In genomic region chr6:37225350-37226169, GRCh38 we compare ENCODE assay signal across 2 cellular contexts.
A peak's percentile ranks its signal among the peaks of the same experiment; 100 is the strongest.
TF ChIP-seq lines count a peak whose summit lies in the region.

No MANE protein-coding gene starts in this region.

TF ChIP-seq in IMR-90, 13 proteins besides CTCF, POLR2A, EP300 and RAD21:
- no peak for TF ChIP-seq USF2 (IDR thresholded peaks at IDR 0.05; ENCODE audit: low read depth, low read length)
- TF ChIP-seq MAZ (IDR thresholded peaks at IDR 0.05; ENCODE audit: borderline replicate concordance, low read depth, low read length), result no peak
- TF ChIP-seq CHD1 (IDR thresholded peaks at IDR 0.05; ENCODE audit: low read depth, low read length), result no peak
- no peak for TF ChIP-seq MXI1 (IDR thresholded peaks at IDR 0.05; ENCODE audit: borderline replicate concordance, low read depth, low read length)
- TF ChIP-seq NFE2L2 (IDR thresholded peaks at IDR 0.05; ENCODE audit: low read depth, low read length), result no peak
- no peak for TF ChIP-seq ELK1 (IDR thresholded peaks at IDR 0.05; ENCODE audit: borderline replicate concordance, low read depth, low read length)
- TF ChIP-seq CEBPB (IDR thresholded peaks at IDR 0.05; ENCODE audit: low read depth, low read length), result no peak
- no peak for TF ChIP-seq BHLHE40 (IDR thresholded peaks at IDR 0.05; ENCODE audit: low read depth, low read length)
- no peak for TF ChIP-seq RCOR1 (IDR thresholded peaks at IDR 0.05; ENCODE audit: insufficient replicate concordance, low read length)
- no peak for TF ChIP-seq RFX5 (IDR thresholded peaks at IDR 0.05; ENCODE audit: low read depth, low read length)
- TF ChIP-seq FOS (IDR thresholded peaks at IDR 0.05; ENCODE audit: low read depth, low read length), result no peak
- TF ChIP-seq MAFK (IDR thresholded peaks at IDR 0.05; ENCODE audit: low read depth, low read length), result no peak
- no peak for TF ChIP-seq SMC3 (IDR thresholded peaks at IDR 0.05; ENCODE audit: low read depth, low read length)

TF ChIP-seq in K562, 482 proteins besides CTCF, POLR2A, EP300 and RAD21 (continues in another document):
- TF ChIP-seq TARDBP (IDR thresholded peaks at IDR 0.05) (no peak), MGA (IDR thresholded peaks at IDR 0.05) (no peak), BRD4 (IDR thresholded peaks at IDR 0.05) (no peak), PHF8 (IDR thresholded peaks at IDR 0.05; ENCODE audit: borderline replicate concordance, low read length) (no peak), ZNF445 (CRISPR knock-in tag; IDR thresholded peaks at IDR 0.05; ENCODE audit: low read depth) (no peak), ZNF124 (CRISPR knock-in tag; IDR thresholded peaks at IDR 0.05) (no peak), FOXO4 (CRISPR knock-in tag; IDR thresholded peaks at IDR 0.05) (no peak), ZNF3 (CRISPR knock-in tag; IDR thresholded peaks at IDR 0.05) (no peak), POLR2AphosphoS2 (IDR thresholded peaks at IDR 0.05; ENCODE audit: low read length) (no peak), SNIP1 (IDR thresholded peaks at IDR 0.05; ENCODE audit: low read depth) (no peak), BRCA1 (IDR thresholded peaks at IDR 0.05) (no peak), BRCA1 (CRISPR knock-in tag; IDR thresholded peaks at IDR 0.05) (no peak), TAF1 (IDR thresholded peaks at IDR 0.05; ENCODE audit: control insufficient read depth, extremely low read depth, insufficient read depth, low read length, severe bottlenecking) (no peak), ZNF12 (CRISPR knock-in tag; IDR thresholded peaks at IDR 0.05) (peak; percentile 95), ZNF143 (CRISPR knock-in tag; IDR thresholded peaks at IDR 0.05) (0 out of 2 replicates have a peak, but pooled peaks have one; percentile 44), OTX1 (CRISPR knock-in tag; IDR thresholded peaks at IDR 0.05) (no peak), CEBPG (CRISPR knock-in tag; IDR thresholded peaks at IDR 0.05) (no peak), CEBPG (tag; conservative IDR thresholded peaks at IDR 0.05 in 1 of 2, IDR thresholded peaks at IDR 0.05 in 1 of 2) (no peak), SNRNP70 (optimal IDR thresholded peaks at IDR 0.05; ENCODE audit: low read depth, low read length) (no peak), TOE1 (IDR thresholded peaks at IDR 0.05; ENCODE audit: borderline replicate concordance) (no peak), TOE1 (CRISPR knock-in tag; IDR thresholded peaks at IDR 0.05; ENCODE audit: borderline replicate concordance, low read depth) (no peak), ARID1B (IDR thresholded peaks at IDR 0.05) (peak; percentile 39), HNRNPH1 (optimal IDR thresholded peaks at IDR 0.05; ENCODE audit: low read depth, low read length) (no peak), HDAC2 (IDR thresholded peaks at IDR 0.05) (no peak), NR2C1 (IDR thresholded peaks at IDR 0.05) (no peak), NR2C1 (tag; IDR thresholded peaks at IDR 0.05) (0 out of 2 replicates have a peak, but pooled peaks have one; percentile 36), CBX3 (IDR thresholded peaks at IDR 0.05; ENCODE audit: borderline replicate concordance in 1 of 2, low read length in 2 of 2) (no peak), SRSF7 (optimal IDR thresholded peaks at IDR 0.05; ENCODE audit: low read depth, low read length) (no peak), GTF2A2 (tag; IDR thresholded peaks at IDR 0.05) (no peak), CBX5 (IDR thresholded peaks at IDR 0.05; ENCODE audit: borderline replicate concordance, low read depth) (no peak), ARID2 (IDR thresholded peaks at IDR 0.05) (no peak), SMARCA5 (IDR thresholded peaks at IDR 0.05) (no peak), ATF7 (IDR thresholded peaks at IDR 0.05) (no peak), SRSF1 (IDR thresholded peaks at IDR 0.05; ENCODE audit: low read depth, low read length) (no peak), PBX2 (CRISPR knock-in tag; IDR thresholded peaks at IDR 0.05; ENCODE audit: low read depth) (no peak), PBX2 (tag; conservative IDR thresholded peaks at IDR 0.05; ENCODE audit: low read depth) (peak; percentile 37), RAD51 (IDR thresholded peaks at IDR 0.05; ENCODE audit: borderline replicate concordance, low read depth) (peak; percentile 49; the same call in 1 of the 2 replicates), ZNF354B (CRISPR knock-in tag; IDR thresholded peaks at IDR 0.05) (no peak), KLF10 (CRISPR knock-in tag; IDR thresholded peaks at IDR 0.05) (no peak), RBM39 (optimal IDR thresholded peaks at IDR 0.05; ENCODE audit: low read depth, low read length) (no peak), ZNF707 (CRISPR knock-in tag; conservative IDR thresholded peaks at IDR 0.05) (no peak), CEBPB (tag; IDR thresholded peaks at IDR 0.05) (0 out of 2 replicates have a peak, but pooled peaks have one; percentile 42), TAL1 (IDR thresholded peaks at IDR 0.05) (peak; percentile 34; the same call in 1 of the 2 replicates), YBX1 (IDR thresholded peaks at IDR 0.05) (no peak), MECOM (CRISPR knock-in tag; IDR thresholded peaks at IDR 0.05) (0 out of 2 replicates have a peak, but pooled peaks have one; percentile 17), HNRNPLL (IDR thresholded peaks at IDR 0.05; ENCODE audit: low read depth, low read length, poor library complexity, severe bottlenecking) (no peak), ATF3 (IDR thresholded peaks at IDR 0.05) (no peak), ATF3 (CRISPR knock-in tag; conservative IDR thresholded peaks at IDR 0.05) (no peak), EHMT2 (IDR thresholded peaks at IDR 0.05) (0 out of 2 replicates have a peak, but pooled peaks have one; percentile 22), TCF3 (CRISPR knock-in tag; IDR thresholded peaks at IDR 0.05) (0 out of 2 replicates have a peak, but pooled peaks have one; percentile 39), IRF9 (tag; IDR thresholded peaks at IDR 0.05) (no peak)
